ENCODE assay signal across 19 cellular contexts in genomic region chr7:28419717-28420116, GRCh38. TPM values are rescaled to one million over a fixed set of nuclear protein-coding genes. Genes with fewer than 3 reads are reported as not detected.
A peak's percentile ranks its signal among the peaks of the same experiment; 100 is the strongest.
DNase-seq lines count a peak whose midpoint lies in the region; ATAC-seq and TF ChIP-seq lines count a peak whose summit lies in the region.
"Had no signal": no experiment of that assay in that cellular context is flagged by ENCODE, and none has a peak within 500 bp of the region (broad histone marks: within the 10 kb centered on the region; RNA-seq: fewer than 3 reads in every experiment).

No MANE protein-coding gene starts in this region.

- DNase-seq in H4 (ENCODE audit: low spot score) (peak; percentile 94), astrocyte of the hippocampus (ENCODE audit: low read depth, low spot score) (peak; percentile 62), iris pigment epithelial cell (ENCODE audit: low read depth) (peak; percentile 96), vagina (ENCODE audit: extremely low spot score in 2 of 2) (no peak), NCI-H1092 treated with DMSO at 0.1 percent for 48 hours (lab: John Stamatoyannopoulos, UW) (no peak)
- no peak for DNase-seq in activated CD4-positive, CD25-positive, alpha-beta regulatory T cell treated with anti-CD3 and anti-CD28 coated beads, Interleukin-2, amount 50 U/mL, for 72 hours
- DNase-seq: activated CD8-positive, alpha-beta memory T cell treated with anti-CD3 and anti-CD28 coated beads for 24 hours; activated effector memory CD4-positive, alpha-beta T cell treated with anti-CD3 and anti-CD28 coated beads, Interleukin-2, amount 50 U/mL, for 16 hours; central memory CD4-positive, alpha-beta T cell; DMS79 treated with DMSO at 0.1 percent for 48 hours; Karpas-422; NCI-H1930; NCI-H774; SIG-M5; thyroid gland had no signal

- no peak for TF ChIP-seq POLR2A in vagina (IDR thresholded peaks at IDR 0.05)

- H3K4me1 ChIP-seq in ACC112 (ENCODE audit: control insufficient read depth, insufficient read depth, low read length, unreplicated experiment) (peaks cover 3% of the 10 kb centered on the region), vagina (peaks cover 17% of the 10 kb centered on the region)
- H3K4me1 ChIP-seq: BLaER1, parathyroid adenoma, thyroid gland had no signal

- no peaks in the 10 kb centered on the region for H3K27me3 ChIP-seq in ACC112 (ENCODE audit: insufficient read depth, low read length)
- no peaks in the 10 kb centered on the region for H3K27me3 ChIP-seq in vagina
- H3K27me3 ChIP-seq: BLaER1, thyroid gland had no signal

- no peak for ATAC-seq in GM19328 (IDR thresholded peaks at IDR 0.05; ENCODE audit: unreplicated experiment)

- no peaks in the 10 kb centered on the region for H3K79me2 ChIP-seq in ACC112 (ENCODE audit: control insufficient read depth, insufficient read depth, low read length, unreplicated experiment)
- H3K79me2 ChIP-seq: parathyroid adenoma had no signal

- H3K4me3 ChIP-seq in ACC112 (ENCODE audit: low read depth, low read length), result no peak overlapping the region
- H3K4me3 ChIP-seq in vagina, result no peak overlapping the region
- H3K4me3 ChIP-seq: BLaER1, thyroid gland had no signal

- peak overlapping the region; percentile 34; the same call in 1 of the 2 replicates for H3K27ac ChIP-seq in ACC112 (ENCODE audit: low read depth, low read length)
- no peak overlapping the region for H3K27ac ChIP-seq in vagina
- H3K27ac ChIP-seq: BLaER1, parathyroid adenoma, thyroid gland had no signal

- no peaks in the 10 kb centered on the region for H3K9me3 ChIP-seq in vagina
- H3K9me3 ChIP-seq: BLaER1, thyroid gland had no signal

- H3K36me3 ChIP-seq in ACC112 (ENCODE audit: insufficient read depth, low read length) (no peaks in the 10 kb centered on the region), vagina (no peaks in the 10 kb centered on the region)
- H3K36me3 ChIP-seq: BLaER1, thyroid gland had no signal

- no peak overlapping the region for H2AFZ ChIP-seq in ACC112 (ENCODE audit: low read length, unreplicated experiment)
- H2AFZ ChIP-seq: parathyroid adenoma had no signal

- intact Hi-C loops in vagina (cut with DNase I), result no loop called here

- TF ChIP-seq CTCF in vagina (IDR thresholded peaks at IDR 0.05), result no peak

RNA-seq across cellular contexts. Expression of gene CREB5, which starts 7.4 kb away (rescaled TPM):
- 8.0 and 13.7 TPM in 2 replicates for total RNA-seq in H4 (2014; rRNA removed; shearing (Covaris generic))
- 23.1 TPM for total RNA-seq in vagina

Comparison
In these comparisons a context has a peak if more than half of its experiments do, and no peak if none do; other contexts are left out.
1. DNase-seq: peak in H4 (single experiment), astrocyte of the hippocampus (single experiment) and iris pigment epithelial cell (single experiment); none in vagina (0 of 2), activated CD4-positive, CD25-positive, alpha-beta regulatory T cell treated with anti-CD3 and anti-CD28 coated beads, Interleukin-2, amount 50 U/mL, for 72 hours (single experiment) and NCI-H1092 treated with DMSO at 0.1 percent for 48 hours (single experiment).